ENCODE assay signal across 22 cellular contexts in genomic region chr16:88010971-88011483, GRCh38. TPM values are rescaled to one million over a fixed set of nuclear protein-coding genes. Genes with fewer than 3 reads are reported as not detected.
DNase-seq lines count a peak whose midpoint lies in the region; ATAC-seq, FAIRE-seq and TF ChIP-seq lines count a peak whose summit lies in the region.
"Had no signal": no experiment of that assay in that cellular context is flagged by ENCODE, and none has a peak within 500 bp of the region (broad histone marks: within the 10 kb centered on the region; RNA-seq: fewer than 3 reads in every experiment).

No MANE protein-coding gene starts in this region.

- TF ChIP-seq CTCF in activated B cell treated with CpG ODN at 0.5 μM for 24 hours (IDR thresholded peaks at IDR 0.05) (no peak), sigmoid colon (IDR thresholded peaks at IDR 0.05) (no peak)

- peak overlapping the region; percentile 59 for H3K27ac Mint-ChIP-seq in activated T-cell treated with anti-CD3 and anti-CD28 coated beads, Interleukin-2, amount 50 U/mL, for 24 hours
- H3K27ac Mint-ChIP-seq in activated B cell treated with CpG ODN at 0.5 μM for 24 hours, result no peak overlapping the region
- H3K27ac Mint-ChIP-seq: CD8-positive, alpha-beta T cell had no signal

- no peaks in the 10 kb centered on the region for H3K27me3 Mint-ChIP-seq in activated T-cell treated with anti-CD3 and anti-CD28 coated beads, Interleukin-2, amount 50 U/mL, for 24 hours
- H3K27me3 Mint-ChIP-seq in activated B cell treated with CpG ODN at 0.5 μM for 24 hours, result no peaks in the 10 kb centered on the region

- no peaks in the 10 kb centered on the region for H3K9me3 Mint-ChIP-seq in activated T-cell treated with anti-CD3 and anti-CD28 coated beads, Interleukin-2, amount 50 U/mL, for 24 hours
- no peaks in the 10 kb centered on the region for H3K9me3 Mint-ChIP-seq in activated B cell treated with CpG ODN at 0.5 μM for 24 hours
- H3K9me3 Mint-ChIP-seq: CD8-positive, alpha-beta T cell had no signal

- POLR2A ChIA-PET in activated B cell treated with CpG ODN at 0.5 μM for 24 hours (lab: Charles Lee), result no interaction called here

- FAIRE-seq in HTR-8/SVneo (lab: Jason Lieb, UNC), result no peak

- 87 to 92% methylated on average over 19 of the region's 19 CpGs for whole genome bisulfite sequencing in sigmoid colon, 2 donors

- H3K27me3 ChIP-seq in sigmoid colon, result no peaks in the 10 kb centered on the region

- DNase-seq in activated T-cell treated with anti-CD3 and anti-CD28 coated beads, Interleukin-2, amount 50 U/mL, for 24 hours, result no peak
- DNase-seq in activated T-cell treated with anti-CD3 and anti-CD28 coated beads for 4 hours (no peak), activated B cell treated with CpG ODN at 0.5 μM for 24 hours (peak; percentile 6), mesenteric fat pad (ENCODE audit: low spot score) (peak; percentile 59), sigmoid colon (peak; percentile 33), HTR-8/SVneo (ENCODE audit: insufficient read length, low spot score) (no peak), NCI-H748 (lab: John Stamatoyannopoulos, UW; ENCODE audit: unreplicated experiment) (no peak)
- DNase-seq in activated CD8-positive, alpha-beta memory T cell treated with anti-CD3 and anti-CD28 coated beads, Interleukin-2, amount 50 U/mL, for 48 hours, result no peak
- DNase-seq: 8988T; C1 segment of cervical spinal cord; CD8-positive, alpha-beta T cell; DMS153; GM23248; Karpas-422; MV-4-11; NCI-H1105 treated with DMSO at 0.1 percent for 48 hours; NCI-H1694; NCI-H2081 treated with DMSO at 0.1 percent for 48 hours; NCI-H2171 treated with DMSO at 0.1 percent for 48 hours; NCI-H524 treated with DMSO at 0.1 percent for 48 hours had no signal

- no peak overlapping the region for H3K4me3 Mint-ChIP-seq in activated T-cell treated with anti-CD3 and anti-CD28 coated beads, Interleukin-2, amount 50 U/mL, for 24 hours
- H3K4me3 Mint-ChIP-seq in activated B cell treated with CpG ODN at 0.5 μM for 24 hours, result no peak overlapping the region
- H3K4me3 Mint-ChIP-seq: CD8-positive, alpha-beta T cell had no signal

- H3K9me3 ChIP-seq in sigmoid colon, result no peaks in the 10 kb centered on the region

- no peak for TF ChIP-seq EP300 in sigmoid colon (IDR thresholded peaks at IDR 0.05)

- H3K4me3 ChIP-seq in sigmoid colon, result no peak overlapping the region
- H3K4me3 ChIP-seq: GM23248 had no signal

- peaks cover 0 to 10% (median 7%) of the 10 kb centered on the region in 4 donors for H3K4me1 ChIP-seq in sigmoid colon

- intact Hi-C loops in activated B cell treated with CpG ODN at 0.5 μM for 24 hours (cut with micrococcal nuclease), result no loop called here
- intact Hi-C loops in sigmoid colon (cut with DNase I), result no loop called here

- peaks cover 0 to 37% (median 8%) of the 10 kb centered on the region in 4 donors for H3K36me3 ChIP-seq in sigmoid colon

- peaks cover 11% of the 10 kb centered on the region for H3K4me1 Mint-ChIP-seq in activated T-cell treated with anti-CD3 and anti-CD28 coated beads, Interleukin-2, amount 50 U/mL, for 24 hours (ENCODE audit: low read depth)
- peaks cover 19% of the 10 kb centered on the region for H3K4me1 Mint-ChIP-seq in activated B cell treated with CpG ODN at 0.5 μM for 24 hours

- CTCF ChIA-PET in activated B cell treated with CpG ODN at 0.5 μM for 24 hours (lab: Charles Lee), result no interaction called here

- ATAC-seq in activated B cell treated with CpG ODN at 0.5 μM for 24 hours (ENCODE audit: low read depth), result no peak
- ATAC-seq: CD8-positive, alpha-beta T cell; HCT116; Right ventricle myocardium inferior had no signal

- TF ChIP-seq POLR2A in sigmoid colon (IDR thresholded peaks at IDR 0.05), result no peak

- no peak overlapping the region for H3K27ac ChIP-seq in sigmoid colon
- H3K27ac ChIP-seq: GM23248 had no signal

- H3K36me3 Mint-ChIP-seq in activated T-cell treated with anti-CD3 and anti-CD28 coated beads, Interleukin-2, amount 50 U/mL, for 24 hours (ENCODE audit: low read depth), result peaks cover 82% of the 10 kb centered on the region
- peaks cover 80% of the 10 kb centered on the region for H3K36me3 Mint-ChIP-seq in activated B cell treated with CpG ODN at 0.5 μM for 24 hours (ENCODE audit: low read depth)

RNA-seq across cellular contexts. Expression of gene BANP, which starts 59.8 kb away (rescaled TPM):
- 62.8 and 72.3 TPM in 2 replicates for total RNA-seq in activated B cell treated with CpG ODN at 0.5 μM for 24 hours
- 28.8 TPM for total RNA-seq in mesenteric fat pad
- 10 to 100 TPM; 17.4 to 31.0 (median 23.0) TPM for total RNA-seq in sigmoid colon
- polyA plus RNA-seq in sigmoid colon, result 10 to 100 TPM in 1 of 3 donors, 1 to 10 TPM in 2; 8.4 to 15.9 (median 8.8) TPM

Comparison
In these comparisons a context has a peak if more than half of its experiments do, and no peak if none do; other contexts are left out.
1. DNase-seq: peak in activated B cell treated with CpG ODN at 0.5 μM for 24 hours (single experiment), mesenteric fat pad (single experiment) and sigmoid colon (single experiment); none in activated T-cell treated with anti-CD3 and anti-CD28 coated beads, Interleukin-2, amount 50 U/mL, for 24 hours (single experiment), activated T-cell treated with anti-CD3 and anti-CD28 coated beads for 4 hours (single experiment), activated CD8-positive, alpha-beta memory T cell treated with anti-CD3 and anti-CD28 coated beads, Interleukin-2, amount 50 U/mL, for 48 hours (single experiment), HTR-8/SVneo (single experiment) and NCI-H748 (single experiment).